Comparison of ENCODE assay signal across 10 cellular contexts in the genomic region with DNA sequence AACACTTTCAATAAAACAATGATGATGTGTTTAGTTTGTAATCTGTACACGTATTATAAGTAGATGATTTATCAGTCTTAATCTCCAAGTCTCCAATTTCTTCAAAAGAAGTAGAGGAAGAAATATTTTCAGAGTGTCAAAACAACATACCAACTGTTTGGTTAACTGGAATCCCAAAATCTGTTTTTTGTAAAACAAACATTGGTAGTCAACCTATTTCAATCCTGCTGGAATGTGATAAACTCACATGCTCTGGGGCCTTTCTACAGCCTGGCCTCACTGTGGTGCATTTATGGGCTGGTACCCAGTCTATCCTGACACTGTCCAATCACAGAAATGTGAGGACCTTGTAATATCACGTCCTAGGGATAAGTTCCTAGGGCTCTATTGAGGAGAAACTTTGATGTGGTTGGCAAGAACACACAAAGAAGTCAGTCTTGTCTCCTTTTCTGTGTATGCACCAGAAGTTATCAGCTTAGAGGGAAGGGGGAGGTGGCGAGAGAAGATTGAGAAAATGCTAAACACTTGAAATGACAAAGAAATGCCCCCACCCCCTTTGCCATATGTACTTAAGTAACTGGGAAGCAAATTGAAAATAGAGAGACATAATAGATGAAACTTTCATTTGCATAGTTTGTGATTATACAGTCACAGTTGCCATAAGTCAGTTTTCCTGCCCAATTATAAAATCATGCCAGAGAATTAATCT. TPM values are rescaled to one million over a fixed set of nuclear protein-coding genes. Genes with fewer than 3 reads are reported as not detected.
DNase-seq lines count a peak whose midpoint lies in the region; ATAC-seq, FAIRE-seq and TF ChIP-seq lines count a peak whose summit lies in the region.
"Had no signal": no experiment of that assay in that cellular context is flagged by ENCODE, and none has a peak within 500 bp of the region (broad histone marks: within the 10 kb centered on the region; RNA-seq: fewer than 3 reads in every experiment).

No MANE protein-coding gene starts in this region.

- H4K91ac ChIP-seq in H9 (ENCODE audit: insufficient read length, low read depth, low read length) (no peak overlapping the region), mesenchymal stem cell (ENCODE audit: low read length) (no peak overlapping the region)

- H3K36me3 ChIP-seq in astrocyte (ENCODE audit: insufficient read depth, low read length) (no peaks in the 10 kb centered on the region), mesenchymal stem cell (ENCODE audit: control insufficient read depth in 1 of 2, insufficient read depth in 2 of 2, low read depth in 1 of 2, low read length in 2 of 2) (no peaks in the 10 kb centered on the region)
- H3K36me3 ChIP-seq: right atrium auricular region had no signal

- H4K5ac ChIP-seq in H9 (ENCODE audit: insufficient read length, low read depth, low read length): no peak overlapping the region

- H3K18ac ChIP-seq in H9 (ENCODE audit: insufficient read length, low read depth, low read length) (no peak overlapping the region), mesenchymal stem cell (ENCODE audit: low read depth in 1 of 2, low read length in 2 of 2) (peak overlapping the region in 1 of 2 experiments; percentile 57)

- no peak overlapping the region for H2BK5ac ChIP-seq in H9 (ENCODE audit: insufficient read length, low read length)
- no peak overlapping the region for H2BK5ac ChIP-seq in mesenchymal stem cell (ENCODE audit: low read depth, low read length, poor library complexity, severe bottlenecking)

- H3K4me1 Mint-ChIP-seq in astrocyte (ENCODE audit: low read depth, unreplicated experiment) (peaks cover 14% of the 10 kb centered on the region), H9 (peaks cover 3 to 4% of the 10 kb centered on the region in 2 experiments; a peak in 3 of 4 replicates)

- H3K4me3 ChIP-seq in astrocyte (ENCODE audit: insufficient read depth, low read depth, low read length) (no peak overlapping the region), mesenchymal stem cell (ENCODE audit: insufficient read depth in 1 of 2, low read depth in 1 of 2, low read length in 2 of 2) (no peak overlapping the region)
- H3K4me3 ChIP-seq: right atrium auricular region, testis had no signal

- H3K23me2 ChIP-seq in H9 (ENCODE audit: insufficient read length, low read depth, low read length, poor library complexity, severe bottlenecking): no peaks in the 10 kb centered on the region

- H3K79me2 ChIP-seq in astrocyte (ENCODE audit: insufficient read depth, low read length): no peaks in the 10 kb centered on the region
- H3K79me2 ChIP-seq in H9 (ENCODE audit: insufficient read depth, low read length): no peaks in the 10 kb centered on the region

- H3K9ac ChIP-seq in astrocyte (ENCODE audit: low read length): no peak overlapping the region
- no peak overlapping the region for H3K9ac ChIP-seq in H9 (ENCODE audit: extremely low read depth, insufficient read length, low read length)
- H3K9ac ChIP-seq in mesenchymal stem cell (ENCODE audit: low read length): no peak overlapping the region

- no peak for FAIRE-seq in astrocyte (lab: Jason Lieb, UNC)

- H3K27ac ChIP-seq in astrocyte (ENCODE audit: low read depth, low read length) (no peak overlapping the region), H9 (ENCODE audit: insufficient read length, low read depth, low read length) (no peak overlapping the region), mesenchymal stem cell (ENCODE audit: low read length, poor library complexity, severe bottlenecking) (no peak overlapping the region)
- H3K27ac ChIP-seq: right atrium auricular region, testis had no signal

- H2AFZ ChIP-seq in astrocyte (ENCODE audit: low read depth, low read length) (no peak overlapping the region), H9 (ENCODE audit: low read length) (no peak overlapping the region), mesenchymal stem cell (ENCODE audit: low read depth, low read length) (no peak overlapping the region)

- no peak overlapping the region for H4K8ac ChIP-seq in H9 (replicated peaks; ENCODE audit: insufficient read length, low read depth, low read length)
- no peak overlapping the region for H4K8ac ChIP-seq in mesenchymal stem cell (ENCODE audit: low read length)

- intact Hi-C loops in posterior cingulate gyrus (cut with DNase I): no loop called here

- H3K27ac Mint-ChIP-seq in astrocyte (ENCODE audit: unreplicated experiment) (peak overlapping the region; percentile 84), H9 (no peak overlapping the region)

- H2AK5ac ChIP-seq in H9 (ENCODE audit: insufficient read length, low read length) (no peak overlapping the region), mesenchymal stem cell (ENCODE audit: low read length, severe bottlenecking) (no peak overlapping the region)

- no peak for TF ChIP-seq CTCF in astrocyte (IDR thresholded peaks at IDR 0.05; ENCODE audit: insufficient read depth, low read depth, low read length)
- no peak for TF ChIP-seq CTCF in H9 (conservative IDR thresholded peaks at IDR 0.05)

- H3K23ac ChIP-seq in H9 (ENCODE audit: insufficient read length, low read depth, low read length) (no peak overlapping the region), mesenchymal stem cell (ENCODE audit: low read length in 2 of 2) (no peak overlapping the region)

- no peaks in the 10 kb centered on the region for H3K36me3 Mint-ChIP-seq in astrocyte (ENCODE audit: low read depth, unreplicated experiment)
- H3K36me3 Mint-ChIP-seq in H9 (ENCODE audit: insufficient read depth in 1 of 3, low read depth in 3 of 3): no peaks in the 10 kb centered on the region

- WGBS in H9 (ENCODE audit: extremely low coverage, insufficient read length, low lambda C conversion rate): no CpG with 5 or more reads among the region's 3 CpGs
- 38% methylated on average over 1 of the region's 3 CpGs for WGBS in mesenchymal stem cell

- H3K9me3 Mint-ChIP-seq in astrocyte (ENCODE audit: unreplicated experiment) (no peaks in the 10 kb centered on the region), H9 (no peaks in the 10 kb centered on the region)

- H3K56ac ChIP-seq in H9 (ENCODE audit: insufficient read length, low read depth, low read length): no peak overlapping the region

- no peak for DNase-seq in astrocyte (ENCODE audit: low read depth)
- no peak for DNase-seq in posterior cingulate gyrus
- DNase-seq in H9: no peak
- DNase-seq in mesenchymal stem cell: no peak
- DNase-seq in mucosa of gallbladder (ENCODE audit: low spot score): no peak
- DNase-seq: testis had no signal

- H2BK15ac ChIP-seq in H9 (ENCODE audit: low read depth, low read length): no peak overlapping the region
- H2BK15ac ChIP-seq in mesenchymal stem cell (ENCODE audit: low read depth, poor library complexity, severe bottlenecking): no peak overlapping the region

- H3K27me3 Mint-ChIP-seq in astrocyte (ENCODE audit: low read depth, unreplicated experiment) (no peaks in the 10 kb centered on the region), H9 (ENCODE audit: low read depth) (no peaks in the 10 kb centered on the region; the same call in none of the 2 replicates)

- no peak overlapping the region for H3T11ph ChIP-seq in H9 (ENCODE audit: low read length)

- H3K14ac ChIP-seq in H9 (ENCODE audit: insufficient read depth, low read length) (no peak overlapping the region), mesenchymal stem cell (ENCODE audit: low read length in 2 of 2) (peak overlapping the region in 1 of 2 experiments; percentile 48)

- H3K9me3 ChIP-seq in astrocyte (ENCODE audit: insufficient read depth, low read depth, low read length): no peaks in the 10 kb centered on the region
- no peaks in the 10 kb centered on the region for H3K9me3 ChIP-seq in H9 (ENCODE audit: control insufficient read depth, low read depth, low read length)
- no peaks in the 10 kb centered on the region for H3K9me3 ChIP-seq in mesenchymal stem cell (ENCODE audit: control insufficient read depth, low read length)
- H3K9me3 ChIP-seq: right atrium auricular region, testis had no signal

- ATAC-seq in GM18858 (IDR thresholded peaks at IDR 0.05; ENCODE audit: unreplicated experiment) (peak; percentile 22), GM21529 (IDR thresholded peaks at IDR 0.05; ENCODE audit: unreplicated experiment) (peak; percentile 40), HG03354 (IDR thresholded peaks at IDR 0.05; ENCODE audit: poor library complexity, severe bottlenecking, unreplicated experiment) (peak; percentile 56)

- no peaks in the 10 kb centered on the region for H4K20me1 ChIP-seq in astrocyte (ENCODE audit: insufficient read depth, low read length)
- H4K20me1 ChIP-seq in H9 (ENCODE audit: control insufficient read depth, insufficient read depth, insufficient read length): no peaks in the 10 kb centered on the region

- no peak overlapping the region for H3K4me3 Mint-ChIP-seq in astrocyte (ENCODE audit: unreplicated experiment)
- H3K4me3 Mint-ChIP-seq in H9: no peak overlapping the region

- no peaks in the 10 kb centered on the region for H3K27me3 ChIP-seq in astrocyte (ENCODE audit: insufficient read depth, low read length)
- no peaks in the 10 kb centered on the region for H3K27me3 ChIP-seq in H9 (ENCODE audit: insufficient read depth, low read length)
- no peaks in the 10 kb centered on the region for H3K27me3 ChIP-seq in mesenchymal stem cell (ENCODE audit: control insufficient read depth in 1 of 2, insufficient read depth in 1 of 2, low read length in 2 of 2)
- H3K27me3 ChIP-seq: right atrium auricular region, testis had no signal

- H3K4me1 ChIP-seq in astrocyte (ENCODE audit: insufficient read depth, low read length): peaks cover 6% of the 10 kb centered on the region
- no peaks in the 10 kb centered on the region for H3K4me1 ChIP-seq in H9 (ENCODE audit: insufficient read depth, low read length)
- peaks cover 2% of the 10 kb centered on the region for H3K4me1 ChIP-seq in mesenchymal stem cell (ENCODE audit: control insufficient read depth, insufficient read depth, low read depth, low read length)
- H3K4me1 ChIP-seq: right atrium auricular region, testis had no signal

- H3K79me1 ChIP-seq in H9 (ENCODE audit: insufficient read depth, low read depth, low read length, poor library complexity, severe bottlenecking) (no peaks in the 10 kb centered on the region), mesenchymal stem cell (replicated peaks; ENCODE audit: low read length, poor library complexity, severe bottlenecking) (no peaks in the 10 kb centered on the region)

- H2BK120ac ChIP-seq in H9 (ENCODE audit: low read depth, low read length, poor library complexity, severe bottlenecking): no peak overlapping the region
- no peak overlapping the region for H2BK120ac ChIP-seq in mesenchymal stem cell (ENCODE audit: low read depth, low read length)

- no peak overlapping the region for H2BK20ac ChIP-seq in H9 (ENCODE audit: low read depth, low read length, poor library complexity, severe bottlenecking)

- H3K4me2 ChIP-seq in astrocyte (ENCODE audit: low read length) (peak overlapping the region; percentile 51), H9 (ENCODE audit: insufficient read depth, insufficient read length, low read length) (no peak overlapping the region), mesenchymal stem cell (ENCODE audit: low read length, poor library complexity, severe bottlenecking) (no peak overlapping the region)

- H2BK12ac ChIP-seq in H9 (ENCODE audit: insufficient read length, low read depth, low read length) (no peak overlapping the region), mesenchymal stem cell (ENCODE audit: low read length in 2 of 2) (peak overlapping the region in 1 of 2 experiments; percentile 83)

- no peak overlapping the region for H3K4ac ChIP-seq in H9 (ENCODE audit: low read depth, low read length)
- H3K4ac ChIP-seq in mesenchymal stem cell (ENCODE audit: low read depth in 1 of 2, low read length in 2 of 2): no peak overlapping the region

RNA-seq across cellular contexts. Expression of a gene that starts 47.1 kb away (rescaled TPM):
- total RNA-seq in astrocyte (43.2 and 47.9 TPM in 2 replicates), H9 (2021) (60.1 and 61.5 TPM in 2 replicates), mucosa of gallbladder (43.0 TPM)
- 33.7 TPM for polyA plus RNA-seq in mesenchymal stem cell (2013, experiment 1 of 2)
- polyA plus RNA-seq in mesenchymal stem cell (2013, experiment 2 of 2): 33.9 TPM

RNA-seq across cellular contexts. Expression of a gene that starts 47.4 kb away (rescaled TPM):
- 2.4 and 3.4 TPM in 2 replicates for total RNA-seq in astrocyte
- 4.0 and 4.7 TPM in 2 replicates for total RNA-seq in H9 (2021)
- polyA plus RNA-seq in mesenchymal stem cell (2013, experiment 1 of 2): 1.8 TPM
- polyA plus RNA-seq in mesenchymal stem cell (2013, experiment 2 of 2): 1.6 TPM
- total RNA-seq in mucosa of gallbladder: 3.1 TPM
